ENCODE assay signal across 8 cellular contexts in the genomic region with DNA sequence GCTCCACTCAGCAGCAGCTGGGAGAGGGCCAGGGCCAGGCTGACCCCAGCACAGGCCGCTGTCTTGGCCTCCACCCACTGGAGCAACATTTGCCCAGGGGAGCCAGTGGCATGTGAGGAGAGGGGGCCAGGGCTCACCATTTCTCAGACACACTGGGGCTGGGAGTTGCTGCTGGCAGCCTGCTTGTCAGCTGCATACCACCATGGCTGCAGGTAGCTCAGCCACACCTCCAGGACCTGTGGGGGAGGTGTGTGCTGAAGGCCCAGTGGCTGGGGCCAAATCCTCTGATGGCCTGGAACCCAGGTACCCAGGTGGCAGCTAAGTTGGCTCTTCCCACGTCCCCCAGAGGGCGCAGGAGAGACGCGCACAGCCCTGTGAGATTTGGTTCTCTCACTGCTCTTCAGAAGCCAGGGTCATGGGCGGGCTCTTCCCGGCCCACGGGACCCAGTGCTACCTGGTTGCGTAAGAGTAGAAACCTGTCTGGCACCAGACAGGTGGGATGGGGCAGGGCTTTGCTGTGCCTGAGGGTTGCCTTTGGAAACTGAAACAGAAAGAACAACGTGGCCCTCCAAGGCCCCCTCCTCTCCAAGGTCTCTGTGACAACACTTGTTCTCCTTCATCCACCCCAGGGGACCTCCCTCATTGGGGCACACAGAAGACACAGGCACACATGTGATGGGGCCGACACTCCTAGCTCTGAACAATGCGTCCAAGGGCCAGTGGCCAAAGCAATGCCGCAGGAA.
DNase-seq lines count a peak whose midpoint lies in the region; ATAC-seq and TF ChIP-seq lines count a peak whose summit lies in the region.

No MANE protein-coding gene starts in this region.

- peak in 3 of 4 donors; percentile 57 to 66 (median 57) for ATAC-seq in heart left ventricle
- no peak for ATAC-seq in HG02885 (IDR thresholded peaks at IDR 0.05; ENCODE audit: poor library complexity, unreplicated experiment)
- ATAC-seq in HG03139 (IDR thresholded peaks at IDR 0.05; ENCODE audit: unreplicated experiment) = no peak

- no peaks in the 10 kb centered on the region for H3K9me2 ChIP-seq in DOHH2 (replicated peaks; ENCODE audit: control insufficient read depth, low read length)

- H3F3A ChIP-seq in DOHH2 (ENCODE audit: control insufficient read depth, insufficient read depth) = no peaks in the 10 kb centered on the region

- H3K79me2 ChIP-seq in DOHH2 (ENCODE audit: control insufficient read depth, low read length) = no peaks in the 10 kb centered on the region

- H3K27me3 ChIP-seq in DOHH2 (ENCODE audit: control insufficient read depth, low read length) = peaks cover 20% of the 10 kb centered on the region
- H3K27me3 ChIP-seq in heart left ventricle = peaks cover 0 to 16% (median 0%) of the 10 kb centered on the region in 9 donors

- H3K9me3 ChIP-seq in DOHH2 (ENCODE audit: control insufficient read depth, insufficient read depth, low read length) (no peaks in the 10 kb centered on the region), heart left ventricle (no peaks in the 10 kb centered on the region)

- WGBS in heart left ventricle, 4 donors = 37 to 75% (median 40%) methylated on average over 4 to 13 of the region's 13 CpGs

- intact Hi-C loops in heart left ventricle (cut with DNase I) = loop anchor here in 2 of 10 donors (2.0 to 10.0 kb wide), 3 partner anchors 89 to 136 kb away; no protein-coding TSS in a partner anchor

- no peaks in the 10 kb centered on the region for H4K20me1 ChIP-seq in DOHH2 (ENCODE audit: control insufficient read depth, insufficient read depth, low read depth, low read length)

- no peak overlapping the region for H3K4me2 ChIP-seq in DOHH2 (ENCODE audit: low read length)

- peak; percentile 89 for TF ChIP-seq CTCF in DOHH2 (IDR thresholded peaks at IDR 0.05; ENCODE audit: low read depth, low read length, poor library complexity, severe bottlenecking)
- TF ChIP-seq CTCF in LNCaP clone FGC (IDR thresholded peaks at IDR 0.05; ENCODE audit: control insufficient read depth, extremely low read depth, insufficient read depth) = peak; percentile 85
- peak; percentile 39 to 65 (median 54) for TF ChIP-seq CTCF in heart left ventricle (IDR thresholded peaks at IDR 0.05)

- TF ChIP-seq POLR2A in heart left ventricle (IDR thresholded peaks at IDR 0.05) = no peak

- H3K4me1 ChIP-seq in DOHH2 (ENCODE audit: control insufficient read depth, low read length) (no peaks in the 10 kb centered on the region), heart left ventricle (peaks cover 0 to 4% (median 0%) of the 10 kb centered on the region in 12 donors)

- H3K27ac ChIP-seq in DOHH2 (ENCODE audit: low read depth, low read length) = no peak overlapping the region
- no peak overlapping the region for H3K27ac ChIP-seq in heart left ventricle

- H3K4me3 ChIP-seq in DOHH2 (ENCODE audit: low read length) = no peak overlapping the region
- no peak overlapping the region for H3K4me3 ChIP-seq in LNCaP clone FGC (ENCODE audit: low read depth, low read length)
- no peak overlapping the region for H3K4me3 ChIP-seq in heart left ventricle
- no peak overlapping the region for H3K4me3 ChIP-seq in skeletal muscle cell (ENCODE audit: low read depth, low read length)

- peak; percentile 87 for DNase-seq in LNCaP clone FGC (ENCODE audit: low read depth)
- peak; percentile 8 for DNase-seq in SHP77 treated with DMSO at 0.1 percent for 48 hours (lab: John Stamatoyannopoulos, UW)
- peak; percentile 54 for DNase-seq in activated effector memory CD4-positive, alpha-beta T cell treated with Interleukin-2 at 50 U/mL for 16 hours
- peak in 1 of 5 donors; percentile 51 for DNase-seq in heart left ventricle
- peak; percentile 6 for DNase-seq in skeletal muscle cell (ENCODE audit: low read depth)

- H3K36me3 ChIP-seq in DOHH2 (ENCODE audit: control insufficient read depth, low read length) (no peaks in the 10 kb centered on the region), heart left ventricle (no peaks in the 10 kb centered on the region)

Comparison
In these comparisons a context has a peak if more than half of its experiments do, and no peak if none do; other contexts are left out.
1. ATAC-seq: peak in heart left ventricle (3 of 4); none in HG02885 (single experiment) and HG03139 (single experiment).
2. Peak in every context shown above with its lines, with median percentiles within 50 percentile points of each other: CTCF ChIP-seq.